Comparison of ENCODE assay signal across 8 cellular contexts in genomic region chr17:46782250-46782953, GRCh38. TPM values are rescaled to one million over a fixed set of nuclear protein-coding genes. Genes with fewer than 3 reads are reported as not detected.
A peak's percentile ranks its signal among the peaks of the same experiment; 100 is the strongest.
DNase-seq lines count a peak whose midpoint lies in the region; ATAC-seq and TF ChIP-seq lines count a peak whose summit lies in the region.

No MANE protein-coding gene starts in this region.

- H3K4me3 ChIP-seq in osteoblast (ENCODE audit: insufficient read depth, low read length), result no peak overlapping the region

- H3K27me3 ChIP-seq in osteoblast (ENCODE audit: insufficient read depth, low read length), result peaks cover 13% of the 10 kb centered on the region

- H3K79me2 ChIP-seq in osteoblast (ENCODE audit: insufficient read depth, low read length), result no peaks in the 10 kb centered on the region

- no peak overlapping the region for H3K4me2 ChIP-seq in osteoblast (ENCODE audit: insufficient read depth, low read length)

- peak; percentile 52 for TF ChIP-seq CTCF in osteoblast (IDR thresholded peaks at IDR 0.05; ENCODE audit: extremely low read depth, low read depth, low read length)

- H3K4me1 ChIP-seq in osteoblast (ENCODE audit: insufficient read depth, low read length), result no peaks in the 10 kb centered on the region

- no peak overlapping the region for H3K27ac ChIP-seq in osteoblast (ENCODE audit: low read depth, low read length)

- peak; percentile 31 for DNase-seq in activated CD4-positive, alpha-beta T cell treated with anti-CD3 and anti-CD28 coated beads for 48 hours
- DNase-seq in activated CD4-positive, alpha-beta T cell treated with anti-CD3 and anti-CD28 coated beads for 1 hour, result no peak
- DNase-seq in NCI-H460 (ENCODE audit: extremely low read depth, low read depth) (peak; percentile 43), dermis microvascular lymphatic vessel endothelial cell (ENCODE audit: low read depth in 2 of 2) (peak; percentile 26 to 62), osteoblast (ENCODE audit: insufficient read length, low spot score, missing footprints) (no peak), NCI-H1105 (lab: John Stamatoyannopoulos, UW) (no peak)
- DNase-seq in activated CD8-positive, alpha-beta memory T cell treated with anti-CD3 and anti-CD28 coated beads, Interleukin-2, amount 50 U/mL, for 48 hours, result no peak

- H3K9me3 ChIP-seq in osteoblast (ENCODE audit: low read depth, low read length), result no peaks in the 10 kb centered on the region

- no peak overlapping the region for H2AFZ ChIP-seq in osteoblast (ENCODE audit: low read length)

- ATAC-seq in HG02798 (IDR thresholded peaks at IDR 0.05; ENCODE audit: poor library complexity, unreplicated experiment), result no peak

- H3K36me3 ChIP-seq in osteoblast (ENCODE audit: insufficient read depth, low read length), result no peaks in the 10 kb centered on the region

- no peaks in the 10 kb centered on the region for H4K20me1 ChIP-seq in osteoblast (ENCODE audit: insufficient read depth, low read length)

RNA-seq across cellular contexts. Expression of gene WNT3, which starts 36.1 kb away (rescaled TPM):
- total RNA-seq in NCI-H460 (2014; rRNA removed; shearing (Covaris generic)), result 5.8 and 7.0 TPM in 2 replicates
- polyA plus RNA-seq in NCI-H460 (2014; cell fraction: nucleus; rRNA removed), result 12.1 and 13.0 TPM in 2 replicates
- total RNA-seq in dermis microvascular lymphatic vessel endothelial cell (0.76 and 0.90 TPM in 2 replicates), osteoblast (0.88 and 1.1 TPM in 2 replicates)

Comparison
In these comparisons a context has a peak if more than half of its experiments do, and no peak if none do; other contexts are left out.
1. DNase-seq: peak in activated CD4-positive, alpha-beta T cell treated with anti-CD3 and anti-CD28 coated beads for 48 hours (single experiment), NCI-H460 (single experiment) and dermis microvascular lymphatic vessel endothelial cell (2 of 2); none in activated CD4-positive, alpha-beta T cell treated with anti-CD3 and anti-CD28 coated beads for 1 hour (single experiment), osteoblast (single experiment), NCI-H1105 (single experiment) and activated CD8-positive, alpha-beta memory T cell treated with anti-CD3 and anti-CD28 coated beads, Interleukin-2, amount 50 U/mL, for 48 hours (single experiment).